ENCODE assay signal across 7 cellular contexts in genomic region chr3:172751188-172751571, GRCh38. TPM values are rescaled to one million over a fixed set of nuclear protein-coding genes. Genes with fewer than 3 reads are reported as not detected.
DNase-seq lines count a peak whose midpoint lies in the region; ATAC-seq and TF ChIP-seq lines count a peak whose summit lies in the region.

No MANE protein-coding gene starts in this region.

- H4K20me1 ChIP-seq in Karpas-422 (ENCODE audit: insufficient read depth, low read depth, low read length), result no peaks in the 10 kb centered on the region

- peaks cover 55% of the 10 kb centered on the region for H3K79me2 ChIP-seq in Karpas-422 (ENCODE audit: low read length)

- H3K4me3 ChIP-seq in Karpas-422 (ENCODE audit: low read length), result peak overlapping the region; percentile 95
- peak overlapping the region; percentile 67 to 87 (median 80) for H3K4me3 ChIP-seq in heart right ventricle
- peak overlapping the region; percentile 55 to 63 for H3K4me3 ChIP-seq in prostate gland

- no peak for TF ChIP-seq POLR2A in prostate gland (IDR thresholded peaks at IDR 0.05)

- peak; percentile 14 for ATAC-seq in GM19452 (IDR thresholded peaks at IDR 0.05; ENCODE audit: unreplicated experiment)
- ATAC-seq in heart right ventricle, result peak in 4 of 8 donors; percentile 8 to 20 (median 14)
- ATAC-seq in HG02588 (IDR thresholded peaks at IDR 0.05; ENCODE audit: unreplicated experiment), result no peak

- H3K4me2 ChIP-seq in Karpas-422 (ENCODE audit: low read depth, low read length, poor library complexity, severe bottlenecking), result peak overlapping the region; percentile 95

- TF ChIP-seq CTCF in heart right ventricle (IDR thresholded peaks at IDR 0.05) (no peak), prostate gland (IDR thresholded peaks at IDR 0.05) (no peak)

- no peaks in the 10 kb centered on the region for H3K9me2 ChIP-seq in Karpas-422 (replicated peaks; ENCODE audit: insufficient read depth, low read length)

- 0 to 1% methylated on average over 13 of the region's 13 CpGs for WGBS in heart right ventricle, 2 donors
- under 1% methylated on average over 13 of the region's 13 CpGs for WGBS in prostate gland

- H3K4me1 ChIP-seq in Karpas-422 (ENCODE audit: low read length) (peaks cover 20% of the 10 kb centered on the region), heart right ventricle (peaks cover 0 to 31% (median 19%) of the 10 kb centered on the region in 9 donors), prostate gland (replicated peaks) (no peaks in the 10 kb centered on the region)

- peak overlapping the region; percentile 87 for H3K9ac ChIP-seq in Karpas-422 (ENCODE audit: low read length)

- peak overlapping the region; percentile 82 for H2AFZ ChIP-seq in Karpas-422 (ENCODE audit: low read length)

- H3K27me3 ChIP-seq in Karpas-422 (ENCODE audit: low read length) (no peaks in the 10 kb centered on the region), heart right ventricle (no peaks in the 10 kb centered on the region), prostate gland (replicated peaks; ENCODE audit: insufficient read depth) (no peaks in the 10 kb centered on the region)

- H3K36me3 ChIP-seq in Karpas-422 (ENCODE audit: insufficient read depth, low read length) (peaks cover 22% of the 10 kb centered on the region; the same call in 1 of the 2 replicates), heart right ventricle (peaks cover 0 to 11% (median 0%) of the 10 kb centered on the region in 9 donors), prostate gland (no peaks in the 10 kb centered on the region)

- H3K27ac ChIP-seq in Karpas-422 (ENCODE audit: low read length) (peak overlapping the region; percentile 69), heart right ventricle (peak overlapping the region in 9 of 10 donors; percentile 66 to 91 (median 84)), prostate gland (peak overlapping the region; percentile 59 to 65)

- intact Hi-C loops in heart right ventricle (cut with DNase I), result loop anchor here in 3 of 10 donors (2.0 to 5.0 kb wide), 3 partner anchors 40 to 79 kb away; partner anchors contain the start of gene NCEH1 (in 1 of the 3)
- intact Hi-C loops in prostate gland (cut with DNase I), result no loop called here

- in situ Hi-C loops in Caki2 (cut with HindIII; ENCODE audit: low pct_unique_long_range_greater_than_20kb, low sequenced_read_pairs), result no loop called here

- DNase-seq in Caki2 (ENCODE audit: low read depth) (peak; percentile 38), Karpas-422 (peak; percentile 74), heart right ventricle (peak in 1 of 2 donors; percentile 15), prostate gland (ENCODE audit: low spot score) (peak; percentile 8)
- peak; percentile 1 for DNase-seq in activated CD4-positive, alpha-beta T cell treated with anti-CD3 and anti-CD28 coated beads, Interleukin-2, amount 50 U/mL, for 1 hour

- H3K9me3 ChIP-seq in Karpas-422 (ENCODE audit: low read length) (no peaks in the 10 kb centered on the region), heart right ventricle (no peaks in the 10 kb centered on the region), prostate gland (no peaks in the 10 kb centered on the region)

RNA-seq across cellular contexts. Expression of gene ECT2, which starts 0.7 kb away (rescaled TPM):
- 61.7 and 69.9 TPM in 2 replicates for total RNA-seq in Caki2 (2014; rRNA removed; shearing (Covaris generic); ENCODE audit: low replicate concordance)
- total RNA-seq in Karpas-422 (2014; rRNA removed; shearing (Covaris generic); ENCODE audit: low replicate concordance), result 15.4 and 25.6 TPM in 2 replicates
- 1 to 10 TPM; 2.9 to 8.0 (median 5.5) TPM for total RNA-seq in heart right ventricle
- polyA plus RNA-seq in heart right ventricle, result 1 to 10 TPM; 2.0 to 2.2 TPM
- total RNA-seq in prostate gland, result 10 to 100 TPM; 10.3 to 12.1 TPM

RNA-seq across cellular contexts. Expression of gene NCEH1, which starts 40.3 kb away (rescaled TPM):
- total RNA-seq in Caki2 (2014; rRNA removed; shearing (Covaris generic); ENCODE audit: low replicate concordance), result 22.5 and 45.2 TPM in 2 replicates
- total RNA-seq in Karpas-422 (2014; rRNA removed; shearing (Covaris generic); ENCODE audit: low replicate concordance), result 4.3 and 4.7 TPM in 2 replicates
- 10 to 100 TPM; 40.8 to 66.4 (median 51.8) TPM for total RNA-seq in heart right ventricle
- polyA plus RNA-seq in heart right ventricle, result 10 to 100 TPM in 1 of 2 donors, 1 to 10 TPM in 1; 8.7 to 12.7 TPM
- total RNA-seq in prostate gland, result 10 to 100 TPM in 1 of 2 donors, 1 to 10 TPM in 1; 9.1 to 12.7 TPM
